ENCODE assay signal across 14 cellular contexts in genomic region chr2:230691005-230691647, GRCh38. TPM values are rescaled to one million over a fixed set of nuclear protein-coding genes. Genes with fewer than 3 reads are reported as not detected.
DNase-seq lines count a peak whose midpoint lies in the region; ATAC-seq, FAIRE-seq and TF ChIP-seq lines count a peak whose summit lies in the region.
"Had no signal": no experiment of that assay in that cellular context is flagged by ENCODE, and none has a peak within 500 bp of the region (broad histone marks: within the 10 kb centered on the region; RNA-seq: fewer than 3 reads in every experiment).

No MANE protein-coding gene starts in this region.

- H3K27ac ChIP-seq in A549 (peak overlapping the region in 1 of 2 experiments; percentile 30; a peak in 1 of 6 replicates), keratinocyte (ENCODE audit: control insufficient read depth, insufficient read depth, low read length) (peak overlapping the region; percentile 81)
- H3K27ac ChIP-seq: Peyer's patch had no signal

- 17% methylated on average over 4 of the region's 4 CpGs for WGBS in A549 (ENCODE audit: missing lambda C conversion rate)

- no peak for TF ChIP-seq EP300 in A549 (IDR thresholded peaks at IDR 0.05)

- H3K36me3 ChIP-seq in keratinocyte (ENCODE audit: control insufficient read depth in 2 of 2, extremely low read depth in 1 of 2, insufficient read depth in 2 of 2, low read length in 2 of 2): no peaks in the 10 kb centered on the region
- H3K36me3 ChIP-seq: Peyer's patch had no signal

- no peaks in the 10 kb centered on the region for H3K27me3 ChIP-seq in keratinocyte (ENCODE audit: control insufficient read depth, extremely low read depth, insufficient read depth, low read length)
- H3K27me3 ChIP-seq: Peyer's patch had no signal

- TF ChIP-seq CTCF in A549 (IDR thresholded peaks at IDR 0.05) (no peak), astrocyte of the cerebellum (IDR thresholded peaks at IDR 0.05; ENCODE audit: low read depth, low read length, missing control alignments) (no peak), keratinocyte (optimal IDR thresholded peaks at IDR 0.05 in 1 of 3, IDR thresholded peaks at IDR 0.05 in 1 of 3, conservative IDR thresholded peaks at IDR 0.05 in 1 of 3; ENCODE audit: extremely low read depth in 1 of 3, insufficient read depth in 2 of 3, low read length in 3 of 3) (no peak)

- in situ Hi-C loops in astrocyte of the cerebellum (cut with HindIII; ENCODE audit: low sequenced_read_pairs): no loop called here

- H3K9me1 ChIP-seq in keratinocyte (ENCODE audit: control insufficient read depth, extremely low read depth, insufficient read depth, low read length): no peaks in the 10 kb centered on the region

- H3K4me3 ChIP-seq in A549: no peak overlapping the region
- H3K4me3 ChIP-seq in astrocyte of the cerebellum (ENCODE audit: low read depth, low read length): no peak overlapping the region
- H3K4me3 ChIP-seq in keratinocyte (ENCODE audit: control insufficient read depth in 2 of 3, extremely low read depth in 1 of 3, insufficient read depth in 2 of 3, low read depth in 1 of 3, low read length in 3 of 3): peak overlapping the region in 1 of 3 experiments; percentile 9
- H3K4me3 ChIP-seq: Peyer's patch had no signal

- FAIRE-seq in A549 (lab: Jason Lieb, UNC) (no peak), keratinocyte (lab: Jason Lieb, UNC) (peak; percentile 100)

- H3K9me3 ChIP-seq in A549: no peaks in the 10 kb centered on the region
- no peaks in the 10 kb centered on the region for H3K9me3 ChIP-seq in keratinocyte (ENCODE audit: control insufficient read depth, low read depth, low read length)
- H3K9me3 ChIP-seq: Peyer's patch had no signal

- no peaks in the 10 kb centered on the region for H3K79me2 ChIP-seq in keratinocyte (ENCODE audit: control insufficient read depth, insufficient read depth, low read length)

- dilution Hi-C loops in keratinocyte (cut with MboI; ENCODE audit: extremely low pct_ligation_motif_present, low sequenced_read_pairs): no loop called here

- DNase-seq in A549 (ENCODE audit: low read depth in 1 of 2, low spot score in 1 of 2) (no peak), HT1080 (ENCODE audit: low read depth) (peak; percentile 95), astrocyte of the cerebellum (ENCODE audit: low read depth) (peak; percentile 67), keratinocyte (ENCODE audit: low read depth, low spot score) (peak; percentile 100), T-helper 9 cell (no peak), NOMO-1 treated with DMSO at 0.1 percent for 48 hours (lab: John Stamatoyannopoulos, UW; ENCODE audit: unreplicated experiment) (no peak), SIG-M5 treated with dmso at 0.1 percent for 504 hours (lab: John Stamatoyannopoulos, UW; ENCODE audit: unreplicated experiment) (no peak), NCI-H2196 (lab: John Stamatoyannopoulos, UW; ENCODE audit: unreplicated experiment) (no peak)
- DNase-seq: activated CD4-positive, CD25-positive, alpha-beta regulatory T cell treated with anti-CD3 and anti-CD28 coated beads, Interleukin-2, amount 50 U/mL, for 72 hours; activated gamma-delta T cell; AML-193; NCI-H2081; Peyer's patch; stimulated activated CD4-positive, alpha-beta T cell treated with anti-CD3 and anti-CD28 coated beads, Interleukin-4, amount 100 ng/mL, for 1 hour had no signal

- CTCF ChIA-PET in A549 (lab: Yijun Ruan, JAX): interaction anchor here (0.7 to 0.9 kb wide), 2 partner anchors 13 to 21 kb away, joined by 3 to 4 read pairs; partner anchors contain the start of gene CAB39

- no peaks in the 10 kb centered on the region for H4K20me1 ChIP-seq in keratinocyte (ENCODE audit: control insufficient read depth, extremely low read depth, insufficient read depth, low read length)

- no peak for TF ChIP-seq POLR2A in A549 (IDR thresholded peaks at IDR 0.05; ENCODE audit: low read length)

- H3K9ac ChIP-seq in keratinocyte (ENCODE audit: control insufficient read depth, extremely low read depth, insufficient read depth, low read length): peak overlapping the region; percentile 49

- H3K4me2 ChIP-seq in A549 (peak overlapping the region; percentile 23; the same call in 2 of the 3 replicates), keratinocyte (ENCODE audit: control insufficient read depth, extremely low read depth, insufficient read depth, low read depth, low read length) (peak overlapping the region; percentile 60)

- peak; percentile 36 to 44; a peak in 3 of 6 replicates for ATAC-seq in A549

- no peak for TF ChIP-seq RAD21 in A549 (conservative IDR thresholded peaks at IDR 0.05 in 1 of 2, IDR thresholded peaks at IDR 0.05 in 1 of 2)

- POLR2A ChIA-PET in A549 (lab: Yijun Ruan, JAX): no interaction called here

- H2AFZ ChIP-seq in keratinocyte (ENCODE audit: control insufficient read depth, low read length): no peak overlapping the region

- H3K4me1 ChIP-seq in A549 (peaks cover 34% of the 10 kb centered on the region), keratinocyte (ENCODE audit: control insufficient read depth, extremely low read depth, insufficient read depth, low read length) (peaks cover 61% of the 10 kb centered on the region)

TF ChIP-seq in A549, 52 proteins besides CTCF, POLR2A, EP300 and RAD21:
- TF ChIP-seq POLR2AphosphoS2 (conservative IDR thresholded peaks at IDR 0.05; ENCODE audit: low read length) (no peak), RARB (CRISPR knock-in tag; IDR thresholded peaks at IDR 0.05) (no peak)

RNA-seq across cellular contexts. Expression of gene CAB39, which starts 21.5 kb away (rescaled TPM):
- polyA plus RNA-seq in A549 (2011; rRNA removed): 50.7 and 54.2 TPM in 2 replicates
- polyA plus RNA-seq in A549 (2012; cell fraction: cytosol; rRNA removed): 12.6 and 12.8 TPM in 2 replicates
- polyA plus RNA-seq in A549 (2012; cell fraction: nucleus; rRNA removed): 8.1 and 12.8 TPM in 2 replicates
- polyA plus RNA-seq in A549 (2017; fragmentation: RNase III; extraction: RNeasy Plus Mini Kit Qiagen cat#74134 plus additional on column Dnase treatment): 28.4 to 30.2 TPM (median 30.1 TPM) in 3 replicates
- polyA minus RNA-seq in A549 (2011; rRNA and poly(A)+ RNA removed): 38.6 and 42.2 TPM in 2 replicates
- total RNA-seq in HT1080 (2014; rRNA removed; shearing (Covaris generic)): 41.9 and 49.1 TPM in 2 replicates
- polyA plus RNA-seq in HT1080 (2015; cell fraction: cytosol; rRNA removed): 51.5 and 60.7 TPM in 2 replicates
- polyA plus RNA-seq in HT1080 (2015; cell fraction: nucleus; rRNA removed): 44.3 and 46.4 TPM in 2 replicates
- 77.1 to 120 TPM (median 77.7 TPM) in 3 replicates for polyA plus RNA-seq in keratinocyte
- polyA plus RNA-seq in keratinocyte (2011; ENCODE audit: low read depth): 98.7 TPM
- polyA plus RNA-seq in keratinocyte (2011; cell fraction: cytosol; rRNA removed): 60.1 and 121 TPM in 2 replicates
- polyA plus RNA-seq in keratinocyte (2011; cell fraction: nucleus; rRNA removed): 91.8 and 105 TPM in 2 replicates
- polyA plus RNA-seq in keratinocyte (2012; ENCODE audit: low replicate concordance): 75.0 and 81.2 TPM in 2 replicates
- 59.3 to 159 TPM (median 79.1 TPM) in 3 replicates for polyA minus RNA-seq in keratinocyte
- polyA minus RNA-seq in keratinocyte (2011; cell fraction: cytosol; rRNA and poly(A)+ RNA removed): 87.7 TPM
- 67.4 and 142 TPM in 2 replicates for polyA minus RNA-seq in keratinocyte (2011; cell fraction: nucleus; rRNA and poly(A)+ RNA removed)

Comparison
In these comparisons a context has a peak if more than half of its experiments do, and no peak if none do; other contexts are left out.
1. DNase-seq: peak in HT1080 (single experiment), astrocyte of the cerebellum (single experiment) and keratinocyte (single experiment); none in A549 (0 of 2), T-helper 9 cell (single experiment), NOMO-1 treated with DMSO at 0.1 percent for 48 hours (single experiment), SIG-M5 treated with dmso at 0.1 percent for 504 hours (single experiment) and NCI-H2196 (single experiment).